Comparison of ENCODE assay signal across 9 cellular contexts in the genomic region with DNA sequence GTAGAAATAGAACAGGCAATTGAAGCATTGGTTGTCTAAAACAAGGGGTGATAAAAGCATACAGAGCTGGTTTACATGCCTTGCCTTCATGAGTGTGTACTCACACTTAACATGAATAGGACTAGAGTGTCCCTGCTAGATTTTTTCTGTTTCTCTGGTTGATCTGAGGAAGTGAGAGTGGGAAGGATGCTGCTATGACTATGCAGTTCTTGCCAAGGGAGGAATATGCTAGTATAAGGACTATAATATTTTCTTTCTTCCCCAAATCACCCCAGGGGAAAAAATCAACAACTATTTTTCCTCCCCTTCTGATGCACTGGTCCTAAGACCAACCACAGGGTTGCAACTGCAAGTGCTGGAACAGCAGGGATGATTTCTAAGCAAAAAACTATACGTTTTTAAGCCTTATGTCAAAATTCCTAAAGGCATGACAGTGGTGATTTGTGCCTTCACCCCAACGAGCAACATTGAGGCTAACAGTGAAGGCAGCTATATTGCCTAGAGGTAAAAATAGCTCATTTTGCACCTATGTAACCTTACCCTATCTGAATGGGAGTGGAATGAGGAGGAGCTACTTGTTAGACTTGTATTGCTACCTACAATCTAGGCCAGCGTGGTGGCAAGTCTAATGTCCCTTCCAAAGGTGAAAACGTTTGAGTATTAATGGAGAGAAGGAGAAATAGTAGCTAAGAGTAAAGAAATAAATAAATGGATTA. TPM values are rescaled to one million over a fixed set of nuclear protein-coding genes. Genes with fewer than 3 reads are reported as not detected.
DNase-seq lines count a peak whose midpoint lies in the region; ATAC-seq and TF ChIP-seq lines count a peak whose summit lies in the region.
"Had no signal": no experiment of that assay in that cellular context is flagged by ENCODE, and none has a peak within 500 bp of the region (broad histone marks: within the 10 kb centered on the region; RNA-seq: fewer than 3 reads in every experiment).

No MANE protein-coding gene starts in this region.

- H3K27ac ChIP-seq in PC-9 (peak overlapping the region; percentile 69), trophoblast cell (ENCODE audit: low read depth, low read length) (no peak overlapping the region), lower lobe of right lung (no peak overlapping the region)

- H3K79me2 ChIP-seq in PC-9 (ENCODE audit: low read depth) (no peaks in the 10 kb centered on the region), trophoblast cell (ENCODE audit: control insufficient read depth, insufficient read depth, low read length, poor library complexity) (no peaks in the 10 kb centered on the region)

- BruUV-seq in PC-9 (replicated peaks; lab: Mats Ljungman, UMichigan), result no TSS peak

- H3K9me3 Mint-ChIP-seq in stimulated activated naive CD8-positive, alpha-beta T cell treated with anti-CD3 and anti-CD28 coated beads, Interleukin-15, amount 100 ng/mL, for 72 hours, result no peaks in the 10 kb centered on the region

- H3K36me3 ChIP-seq in PC-9 (ENCODE audit: low read depth) (no peaks in the 10 kb centered on the region), trophoblast cell (ENCODE audit: control insufficient read depth in 1 of 2, insufficient read depth in 2 of 2, low read length in 2 of 2) (no peaks in the 10 kb centered on the region), lower lobe of right lung (no peaks in the 10 kb centered on the region)

- H3K4me2 ChIP-seq in PC-9, result peak overlapping the region; percentile 61
- H3K4me2 ChIP-seq in trophoblast cell (ENCODE audit: low read length), result no peak overlapping the region

- no peak overlapping the region for H2BK5ac ChIP-seq in trophoblast cell (ENCODE audit: low read depth, low read length, poor library complexity)

- no peak overlapping the region for H4K8ac ChIP-seq in trophoblast cell (ENCODE audit: low read depth, low read length)

- H2AK5ac ChIP-seq in trophoblast cell (ENCODE audit: low read length), result no peak overlapping the region

- H3K23ac ChIP-seq in trophoblast cell (ENCODE audit: low read length), result no peak overlapping the region

- H3K9ac ChIP-seq in trophoblast cell (ENCODE audit: low read length), result no peak overlapping the region

- CTCF ChIA-PET in PC-9 (lab: Charles Lee), result interaction anchor here (1.2 kb wide), 1 partner anchor 34 kb away, joined by 11 read pairs; a partner anchor contains a TSS

- ATAC-seq in GM19351 (IDR thresholded peaks at IDR 0.05; ENCODE audit: unreplicated experiment), result peak; percentile 82
- peak; percentile 59 for ATAC-seq in HG03045 (IDR thresholded peaks at IDR 0.05; ENCODE audit: unreplicated experiment)
- no peak for ATAC-seq in stimulated activated naive CD8-positive, alpha-beta T cell treated with anti-CD3 and anti-CD28 coated beads, Interleukin-15, amount 100 ng/mL, for 72 hours
- ATAC-seq in lower lobe of right lung, result no peak

- POLR2A ChIA-PET in PC-9 (lab: Charles Lee; ENCODE audit: unreplicated experiment), result interaction anchor here (0.6 to 1.3 kb wide), 6 partner anchors 10 to 36 kb away, joined by 3 to 15 read pairs (median 7); a partner anchor contains a TSS

- intact Hi-C loops in PC-9 (cut with micrococcal nuclease; ENCODE audit: unreplicated experiment) (loop anchor here (1.0 to 2.0 kb wide), 2 partner anchors 34 to 36 kb away; a partner anchor contains a TSS), lower lobe of right lung (cut with DNase I) (no loop called here)

- no peak overlapping the region for H4K12ac ChIP-seq in trophoblast cell (ENCODE audit: low read depth, low read length)

- no peak overlapping the region for H3K4ac ChIP-seq in trophoblast cell (ENCODE audit: low read depth, low read length)

- H3K4me3 ChIP-seq in PC-9, result no peak overlapping the region
- no peak overlapping the region for H3K4me3 ChIP-seq in trophoblast cell (ENCODE audit: low read depth, low read length)
- no peak overlapping the region for H3K4me3 ChIP-seq in lower lobe of right lung

- no peak overlapping the region for H4K91ac ChIP-seq in trophoblast cell (ENCODE audit: low read depth, low read length)

- H3K79me1 ChIP-seq in trophoblast cell (ENCODE audit: low read length), result no peaks in the 10 kb centered on the region

- H3K4me1 Mint-ChIP-seq in stimulated activated naive CD8-positive, alpha-beta T cell treated with anti-CD3 and anti-CD28 coated beads, Interleukin-15, amount 100 ng/mL, for 72 hours, result peaks cover 12% of the 10 kb centered on the region

- H4K20me1 ChIP-seq in PC-9 (ENCODE audit: insufficient read depth), result no peaks in the 10 kb centered on the region

- H3K27me3 ChIP-seq in PC-9 (ENCODE audit: insufficient read depth, low read depth), result no peaks in the 10 kb centered on the region
- H3K27me3 ChIP-seq in trophoblast cell (ENCODE audit: insufficient read depth, low read length), result no peaks in the 10 kb centered on the region
- no peaks in the 10 kb centered on the region for H3K27me3 ChIP-seq in lower lobe of right lung (ENCODE audit: low read depth)

- H3K27me3 Mint-ChIP-seq in stimulated activated naive CD8-positive, alpha-beta T cell treated with anti-CD3 and anti-CD28 coated beads, Interleukin-15, amount 100 ng/mL, for 72 hours, result no peaks in the 10 kb centered on the region

- H2AFZ ChIP-seq in PC-9 (peak overlapping the region; percentile 19; the same call in 1 of the 2 replicates), trophoblast cell (ENCODE audit: insufficient read depth, low read length, poor library complexity) (no peak overlapping the region)

- H3K9me3 ChIP-seq in PC-9 (ENCODE audit: insufficient read depth, low read depth) (no peaks in the 10 kb centered on the region), trophoblast cell (ENCODE audit: insufficient read depth, low read depth, low read length) (no peaks in the 10 kb centered on the region), lower lobe of right lung (no peaks in the 10 kb centered on the region)

- no peak for TF ChIP-seq CTCF in PC-9 (conservative IDR thresholded peaks at IDR 0.05)
- no peak for TF ChIP-seq CTCF in lower lobe of right lung (IDR thresholded peaks at IDR 0.05)

- H3K14ac ChIP-seq in trophoblast cell (ENCODE audit: low read length), result no peak overlapping the region

- H2BK12ac ChIP-seq in trophoblast cell (ENCODE audit: low read length), result no peak overlapping the region

- no peak overlapping the region for H3K27ac Mint-ChIP-seq in stimulated activated naive CD8-positive, alpha-beta T cell treated with anti-CD3 and anti-CD28 coated beads, Interleukin-15, amount 100 ng/mL, for 72 hours

- no peak overlapping the region for H2BK120ac ChIP-seq in trophoblast cell (ENCODE audit: insufficient read depth, low read length, poor library complexity)

- H3F3A ChIP-seq in PC-9 (ENCODE audit: insufficient read depth, low read depth), result peaks cover 16% of the 10 kb centered on the region

- no peak overlapping the region for H3K4me3 Mint-ChIP-seq in stimulated activated naive CD8-positive, alpha-beta T cell treated with anti-CD3 and anti-CD28 coated beads, Interleukin-15, amount 100 ng/mL, for 72 hours

- no peak overlapping the region for H3K18ac ChIP-seq in trophoblast cell (ENCODE audit: low read length)

- H3K9me2 ChIP-seq in PC-9 (ENCODE audit: insufficient read depth), result no peaks in the 10 kb centered on the region

- H3K4me1 ChIP-seq in PC-9 (replicated peaks; ENCODE audit: insufficient read depth) (peaks cover 19% of the 10 kb centered on the region), trophoblast cell (ENCODE audit: control insufficient read depth in 1 of 2, insufficient read depth in 2 of 2, low read length in 2 of 2) (no peaks in the 10 kb centered on the region), lower lobe of right lung (no peaks in the 10 kb centered on the region)

- WGBS in trophoblast cell (ENCODE audit: extremely low coverage, insufficient coverage, insufficient read length), result no CpG with 5 or more reads among the region's 4 CpGs

- DNase-seq in PC-9 (peak; percentile 37 to 67), trophoblast cell (peak; percentile 62 to 92), NCI-H1092 (lab: John Stamatoyannopoulos, UW) (no peak), inferior parietal cortex (ENCODE audit: extremely low spot score) (no peak), lower lobe of right lung (no peak)
- no peak for DNase-seq in stimulated activated naive CD8-positive, alpha-beta T cell treated with anti-CD3 and anti-CD28 coated beads, Interleukin-15, amount 100 ng/mL, for 72 hours
- DNase-seq: SHP77 treated with DMSO at 0.1 percent for 48 hours had no signal

RNA-seq across cellular contexts. Expression of a gene that starts 33.5 kb away (rescaled TPM):
- 64.6 and 70.7 TPM in 2 replicates for total RNA-seq in PC-9 (2021)
- 58.3 and 59.8 TPM in 2 replicates for polyA plus RNA-seq in trophoblast cell (2013)
- total RNA-seq in lower lobe of right lung, result 74.6 TPM

RNA-seq across cellular contexts. Expression of a gene that starts 35.7 kb away (rescaled TPM):
- 21.7 and 22.0 TPM in 2 replicates for total RNA-seq in PC-9 (2021)
- polyA plus RNA-seq in trophoblast cell (2013), result 42.2 and 43.4 TPM in 2 replicates
- 17.8 TPM for total RNA-seq in lower lobe of right lung

Comparison
In these comparisons a context has a peak if more than half of its experiments do, and no peak if none do; other contexts are left out.
1. ATAC-seq: peak in GM19351 (single experiment) and HG03045 (single experiment); none in stimulated activated naive CD8-positive, alpha-beta T cell treated with anti-CD3 and anti-CD28 coated beads, Interleukin-15, amount 100 ng/mL, for 72 hours (single experiment) and lower lobe of right lung (0 of 2).
2. DNase-seq: peak in PC-9 (2 of 2) and trophoblast cell (2 of 2); none in stimulated activated naive CD8-positive, alpha-beta T cell treated with anti-CD3 and anti-CD28 coated beads, Interleukin-15, amount 100 ng/mL, for 72 hours (0 of 2), NCI-H1092 (single experiment), inferior parietal cortex (single experiment) and lower lobe of right lung (single experiment).